Comparison of ENCODE assay signal across 1 cellular context in genomic region chr12:6370994-6371754, GRCh38.
TF ChIP-seq lines count a peak whose summit lies in the region.

No MANE protein-coding gene starts in this region.

TF ChIP-seq in HepG2, 621 proteins besides CTCF, POLR2A, EP300 and RAD21 (continued from another document and continues in another):
- no peak for TF ChIP-seq GPBP1L1 (CRISPR knock-in tag; IDR thresholded peaks at IDR 0.05)
- peak; percentile 59 for TF ChIP-seq ZMYM4 (CRISPR knock-in tag; IDR thresholded peaks at IDR 0.05)
- TF ChIP-seq PHF8 (CRISPR knock-in tag; IDR thresholded peaks at IDR 0.05) = no peak
- TF ChIP-seq CCDC6 (CRISPR knock-in tag; IDR thresholded peaks at IDR 0.05) = 0 out of 2 replicates have a peak, but pooled peaks have one; percentile 24
- no peak for TF ChIP-seq ZNF891 (CRISPR knock-in tag; IDR thresholded peaks at IDR 0.05)
- TF ChIP-seq ZNF503 (CRISPR knock-in tag; IDR thresholded peaks at IDR 0.05) = no peak; the same call in 1 of the 2 replicates
- TF ChIP-seq ZSCAN25 (CRISPR knock-in tag; IDR thresholded peaks at IDR 0.05) = peak; percentile 64
- 0 out of 2 replicates have a peak, but pooled peaks have one; percentile 30 for TF ChIP-seq ZNF124 (CRISPR knock-in tag; IDR thresholded peaks at IDR 0.05)
- no peak for TF ChIP-seq ZNF510 (CRISPR knock-in tag; IDR thresholded peaks at IDR 0.05; ENCODE audit: low read depth)
- TF ChIP-seq HCFC1 (IDR thresholded peaks at IDR 0.05; ENCODE audit: low read depth, low read length) = no peak
- TF ChIP-seq MTA3 (CRISPR knock-in tag; IDR thresholded peaks at IDR 0.05) = no peak
- no peak for TF ChIP-seq ZNF780A (CRISPR knock-in tag; IDR thresholded peaks at IDR 0.05)
- TF ChIP-seq AKAP8 (CRISPR knock-in tag; IDR thresholded peaks at IDR 0.05) = 0 out of 2 replicates have a peak, but pooled peaks have one; percentile 54
- no peak for TF ChIP-seq RNF219 (CRISPR knock-in tag; IDR thresholded peaks at IDR 0.05)
- TF ChIP-seq TFAP4 (IDR thresholded peaks at IDR 0.05; ENCODE audit: borderline replicate concordance, low read depth) = peak; percentile 63; the same call in 1 of the 2 replicates
- TF ChIP-seq NFYB (CRISPR knock-in tag; IDR thresholded peaks at IDR 0.05) = peak; percentile 67
- TF ChIP-seq GATAD2A (CRISPR knock-in tag; IDR thresholded peaks at IDR 0.05) = peak; percentile 72
- TF ChIP-seq EEA1 (CRISPR knock-in tag; IDR thresholded peaks at IDR 0.05; ENCODE audit: borderline replicate concordance) = no peak
- TF ChIP-seq HNF1B (CRISPR knock-in tag; IDR thresholded peaks at IDR 0.05) = no peak
- no peak for TF ChIP-seq ZNF619 (CRISPR knock-in tag; IDR thresholded peaks at IDR 0.05)
- no peak for TF ChIP-seq KDM5B (CRISPR knock-in tag; IDR thresholded peaks at IDR 0.05; ENCODE audit: borderline replicate concordance)
- TF ChIP-seq PAWR (CRISPR knock-in tag; IDR thresholded peaks at IDR 0.05; ENCODE audit: borderline replicate concordance) = no peak
- no peak for TF ChIP-seq ZBTB3 (CRISPR knock-in tag; IDR thresholded peaks at IDR 0.05; ENCODE audit: borderline replicate concordance, low read depth)
- peak in 1 of 2 experiments; percentile 66; a peak in 1 of 4 replicates for TF ChIP-seq KLF16 (CRISPR knock-in tag; IDR thresholded peaks at IDR 0.05)
- peak; percentile 73 for TF ChIP-seq NCOA2 (CRISPR knock-in tag; IDR thresholded peaks at IDR 0.05)
- TF ChIP-seq E2F1 (CRISPR knock-in tag; IDR thresholded peaks at IDR 0.05) = no peak
- TF ChIP-seq ZFP1 (CRISPR knock-in tag; IDR thresholded peaks at IDR 0.05) = no peak
- no peak for TF ChIP-seq ZNF660 (CRISPR knock-in tag; IDR thresholded peaks at IDR 0.05; ENCODE audit: borderline replicate concordance, low read depth)
- TF ChIP-seq TP53 (CRISPR knock-in tag; conservative IDR thresholded peaks at IDR 0.05) = no peak
- no peak for TF ChIP-seq ZNF569 (CRISPR knock-in tag; IDR thresholded peaks at IDR 0.05; ENCODE audit: borderline replicate concordance)
- TF ChIP-seq ZNF253 (CRISPR knock-in tag; IDR thresholded peaks at IDR 0.05; ENCODE audit: borderline replicate concordance) = no peak
- TF ChIP-seq POLR2G (IDR thresholded peaks at IDR 0.05; ENCODE audit: low read depth, low read length) = peak; percentile 80
- no peak for TF ChIP-seq SP1 (IDR thresholded peaks at IDR 0.05)
- no peak; the same call in 1 of the 2 replicates for TF ChIP-seq SP1 (CRISPR knock-in tag; IDR thresholded peaks at IDR 0.05)
- TF ChIP-seq KAT8 (CRISPR knock-in tag; IDR thresholded peaks at IDR 0.05) = peak; percentile 29; the same call in 1 of the 2 replicates
- 0 out of 2 replicates have a peak, but pooled peaks have one; percentile 30 for TF ChIP-seq TFDP2 (CRISPR knock-in tag; IDR thresholded peaks at IDR 0.05)
- TF ChIP-seq BCL6 (CRISPR knock-in tag; IDR thresholded peaks at IDR 0.05) = no peak
- TF ChIP-seq LRRFIP1 (CRISPR knock-in tag; conservative IDR thresholded peaks at IDR 0.05) = no peak
- no peak for TF ChIP-seq ZNF737 (CRISPR knock-in tag; IDR thresholded peaks at IDR 0.05; ENCODE audit: borderline replicate concordance)
- no peak for TF ChIP-seq ZNF451 (CRISPR knock-in tag; IDR thresholded peaks at IDR 0.05)
- TF ChIP-seq ZNF24 (IDR thresholded peaks at IDR 0.05) = no peak
- no peak for TF ChIP-seq ZNF30 (CRISPR knock-in tag; IDR thresholded peaks at IDR 0.05)
- TF ChIP-seq ZNF543 (CRISPR knock-in tag; IDR thresholded peaks at IDR 0.05) = 0 out of 2 replicates have a peak, but pooled peaks have one; percentile 45
- TF ChIP-seq TGIF2 (CRISPR knock-in tag; IDR thresholded peaks at IDR 0.05) = no peak
- no peak for TF ChIP-seq NFE2L2 (IDR thresholded peaks at IDR 0.05; ENCODE audit: low read length)
- peak; percentile 51; the same call in 1 of the 2 replicates for TF ChIP-seq ZNF292 (CRISPR knock-in tag; IDR thresholded peaks at IDR 0.05; ENCODE audit: borderline replicate concordance, low read depth)
- no peak for TF ChIP-seq CENPT (CRISPR knock-in tag; IDR thresholded peaks at IDR 0.05; ENCODE audit: low read depth)
- TF ChIP-seq ZNF512 (CRISPR knock-in tag; IDR thresholded peaks at IDR 0.05) = no peak
- no peak for TF ChIP-seq ZNF251 (CRISPR knock-in tag; IDR thresholded peaks at IDR 0.05)
- no peak for TF ChIP-seq FOXO4 (CRISPR knock-in tag; conservative IDR thresholded peaks at IDR 0.05)
- 0 out of 2 replicates have a peak, but pooled peaks have one; percentile 17 for TF ChIP-seq ZFP90 (CRISPR knock-in tag; IDR thresholded peaks at IDR 0.05; ENCODE audit: borderline replicate concordance)
